In the genomic region with DNA sequence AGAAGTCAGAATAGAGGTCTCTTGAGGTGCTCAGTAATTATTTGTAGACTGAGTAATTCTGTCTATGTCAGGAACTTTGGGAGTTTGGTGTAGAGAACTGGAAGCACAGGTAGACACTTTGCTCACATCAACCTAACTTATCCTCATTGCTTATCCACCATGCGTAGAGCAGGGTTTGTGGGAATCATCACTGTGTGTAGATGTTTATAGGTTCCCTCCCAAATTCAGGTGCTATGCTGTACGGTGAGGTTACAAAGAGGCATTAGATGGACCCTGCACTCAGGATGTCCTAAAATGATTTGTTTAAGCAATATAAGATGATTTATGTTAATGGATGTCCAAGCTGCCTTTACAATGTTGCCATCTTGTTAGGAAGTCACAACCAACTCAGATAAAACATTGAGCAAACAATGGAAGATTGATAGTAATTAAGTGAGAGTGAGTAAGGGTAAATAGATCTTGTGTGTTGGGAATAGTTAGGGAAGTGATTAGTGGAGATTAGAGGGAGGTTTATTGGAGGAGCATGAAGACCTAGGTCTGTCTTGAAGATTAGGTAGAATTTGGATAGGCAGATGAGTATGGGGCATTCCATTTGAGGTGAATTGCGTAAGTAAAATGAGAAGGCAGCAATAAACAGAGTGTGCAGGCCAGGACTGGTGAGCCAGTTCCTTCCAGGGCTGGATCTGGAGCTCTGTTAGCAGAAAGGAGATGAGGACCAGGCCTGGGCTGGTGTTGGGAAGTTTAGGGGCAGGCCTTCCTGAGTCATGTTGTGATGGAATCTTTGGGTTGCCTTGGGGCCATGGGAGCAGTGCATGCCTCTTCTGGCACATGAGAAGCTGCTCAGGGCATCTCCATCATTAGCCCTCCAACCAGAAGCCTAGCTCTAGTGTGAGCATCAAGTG, we compare ENCODE assay signal across 17 cellular contexts. TPM values are rescaled to one million over a fixed set of nuclear protein-coding genes. Genes with fewer than 3 reads are reported as not detected.
DNase-seq lines count a peak whose midpoint lies in the region; ATAC-seq and TF ChIP-seq lines count a peak whose summit lies in the region.
"Had no signal": no experiment of that assay in that cellular context is flagged by ENCODE, and none has a peak within 500 bp of the region (broad histone marks: within the 10 kb centered on the region; RNA-seq: fewer than 3 reads in every experiment).

No MANE protein-coding gene starts in this region.

- TF ChIP-seq EP300 in gastroesophageal sphincter (IDR thresholded peaks at IDR 0.05), result no peak
- no peak for TF ChIP-seq EP300 in upper lobe of left lung (IDR thresholded peaks at IDR 0.05)

- intact Hi-C loops in ascending aorta (cut with DNase I), result no loop called here

- peak overlapping the region; percentile 94 to 95 for H3K27ac ChIP-seq in ascending aorta
- H3K27ac ChIP-seq in gastroesophageal sphincter, result peak overlapping the region in 1 of 4 donors; percentile 8
- peak overlapping the region; percentile 95 to 99 (median 97) for H3K27ac ChIP-seq in upper lobe of left lung
- H3K27ac ChIP-seq: 22Rv1 had no signal

- TF ChIP-seq CTCF in ascending aorta (IDR thresholded peaks at IDR 0.05) (no peak), gastroesophageal sphincter (IDR thresholded peaks at IDR 0.05) (no peak), upper lobe of left lung (IDR thresholded peaks at IDR 0.05) (no peak)

- 98 to 100% methylated on average over 3 of the region's 3 CpGs for WGBS in gastroesophageal sphincter (ENCODE audit: low coverage in 1 of 2), 2 donors
- WGBS in upper lobe of left lung, 2 donors, result 76 to 82% methylated on average over 3 of the region's 3 CpGs

- no peaks in the 10 kb centered on the region for H3K9me3 ChIP-seq in ascending aorta
- H3K9me3 ChIP-seq in gastroesophageal sphincter, result no peaks in the 10 kb centered on the region
- H3K9me3 ChIP-seq in upper lobe of left lung, result no peaks in the 10 kb centered on the region

- DNase-seq in DMS153 (lab: John Stamatoyannopoulos, UW) (peak; percentile 24), DMS153 treated with DMSO at 0.1 percent for 48 hours (lab: John Stamatoyannopoulos, UW; ENCODE audit: unreplicated experiment) (no peak), ascending aorta (ENCODE audit: low spot score in 2 of 2) (no peak), upper lobe of left lung (no peak), NOMO-1 treated with dmso at 0.1 percent for 144 hours (lab: John Stamatoyannopoulos, UW; ENCODE audit: unreplicated experiment) (no peak)
- DNase-seq: Calu3, foreskin melanocyte, NCI-H187 treated with DMSO at 0.1 percent for 48 hours, NCI-H526, SIG-M5 had no signal

- ATAC-seq in gastroesophageal sphincter (peak; percentile 25), upper lobe of left lung (ENCODE audit: low FRiP score in 2 of 2) (no peak), GM19397 (IDR thresholded peaks at IDR 0.05; ENCODE audit: unreplicated experiment) (no peak), HG03139 (IDR thresholded peaks at IDR 0.05; ENCODE audit: unreplicated experiment) (no peak)
- ATAC-seq: activated naive CD4-positive, alpha-beta T cell treated with anti-CD3 and anti-CD28 coated beads, Interleukin-2, amount 50 U/mL, for 72 hours; natural killer cell treated with Interleukin-12 subunit alpha and Interleukin-12 subunit beta and Interleukin-15 and Interleukin-18, amount 100 ng/mL, for 72 hours had no signal

- H3K4me1 ChIP-seq in ascending aorta, result peaks cover 33 to 77% of the 10 kb centered on the region in 2 donors
- peaks cover 0 to 48% (median 6%) of the 10 kb centered on the region in 3 donors for H3K4me1 ChIP-seq in gastroesophageal sphincter
- H3K4me1 ChIP-seq in upper lobe of left lung, result peaks cover 81 to 98% (median 96%) of the 10 kb centered on the region in 4 donors

- no peak overlapping the region for H3K4me3 ChIP-seq in ascending aorta
- no peak overlapping the region for H3K4me3 ChIP-seq in gastroesophageal sphincter
- peak overlapping the region in 1 of 4 donors; percentile 84 for H3K4me3 ChIP-seq in upper lobe of left lung
- H3K4me3 ChIP-seq: skin epidermis had no signal

- TF ChIP-seq POLR2A in gastroesophageal sphincter (IDR thresholded peaks at IDR 0.05) (no peak), upper lobe of left lung (IDR thresholded peaks at IDR 0.05) (no peak)

- H3K27me3 ChIP-seq in ascending aorta (no peaks in the 10 kb centered on the region), gastroesophageal sphincter (no peaks in the 10 kb centered on the region), upper lobe of left lung (no peaks in the 10 kb centered on the region)

- H3K36me3 ChIP-seq in ascending aorta (no peaks in the 10 kb centered on the region), gastroesophageal sphincter (no peaks in the 10 kb centered on the region), upper lobe of left lung (peaks cover 0 to 25% (median 1%) of the 10 kb centered on the region in 4 donors)

RNA-seq across cellular contexts. Expression of a gene that starts 12.1 kb away (rescaled TPM):
- 1,738 TPM for total RNA-seq in ascending aorta
- total RNA-seq in gastroesophageal sphincter, result 100 to 1,000 TPM; 101 to 152 (median 131) TPM
- 1,000 to 10,000 TPM in 4 of 6 donors, 100 to 1,000 TPM in 2; 440 to 1,878 (median 1,131) TPM for total RNA-seq in upper lobe of left lung
